Comparison of ENCODE assay signal across 8 cellular contexts in the genomic region with DNA sequence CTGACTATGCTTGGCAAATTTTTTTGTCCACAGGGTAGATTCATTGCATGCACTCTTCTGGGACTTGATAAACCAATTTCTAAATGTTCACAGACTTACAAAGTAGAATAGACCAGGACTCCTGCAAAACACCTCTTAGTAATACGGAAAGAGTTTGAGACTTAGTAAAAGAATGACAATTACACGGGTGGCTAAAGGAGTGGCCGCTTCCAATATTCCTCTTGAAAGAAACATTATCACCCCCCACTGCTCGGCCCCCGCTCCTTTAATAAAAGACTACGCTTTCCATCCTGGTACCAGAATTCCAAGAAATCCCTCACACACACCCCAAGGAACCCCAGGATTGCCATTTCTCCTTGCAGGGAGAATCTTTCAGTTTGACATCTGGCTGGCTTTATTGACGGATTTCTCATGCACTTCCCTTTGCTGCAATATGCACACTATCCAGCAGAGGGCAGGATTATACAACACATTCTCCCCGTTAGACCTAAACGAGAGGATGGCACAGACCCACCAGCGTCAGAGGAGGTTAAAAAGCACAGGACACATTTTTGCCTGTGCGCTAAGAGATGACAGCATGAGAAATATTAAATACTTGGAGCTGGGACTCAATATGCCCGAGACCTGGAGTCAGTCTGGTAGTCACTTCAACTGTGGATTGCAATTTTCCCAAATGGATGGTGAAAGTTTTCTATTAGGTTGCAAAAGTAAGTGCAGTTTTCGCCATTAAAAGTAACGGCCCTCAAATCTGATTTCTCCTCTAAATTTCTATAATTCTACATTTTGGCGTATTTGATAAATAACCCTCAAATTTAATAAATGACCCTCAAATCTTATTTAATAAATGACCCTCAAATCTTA. TPM values are rescaled to one million over a fixed set of nuclear protein-coding genes. Genes with fewer than 3 reads are reported as not detected.
DNase-seq lines count a peak whose midpoint lies in the region; ATAC-seq, FAIRE-seq and TF ChIP-seq lines count a peak whose summit lies in the region.

No MANE protein-coding gene starts in this region.

- CTCF ChIA-PET in activated CD8-positive, alpha-beta T cell treated with anti-CD3 and anti-CD28 coated beads, Interleukin-2, amount 10 ng/mL, durations not matched to agents 7 days and 5 days (lab: Charles Lee) = interaction anchor here (0.6 to 2.0 kb wide), 8 partner anchors 9 to 327 kb away, joined by 3 to 14 read pairs (median 4); no protein-coding TSS in a partner anchor
- CTCF ChIA-PET in H1 (lab: Charles Lee; ENCODE audit: partially characterized antibody) = interaction anchor here (0.6 to 4.7 kb wide), 38 partner anchors 9 to 431 kb away, joined by 3 to 50 read pairs (median 5); a partner anchor contains a TSS

- TF ChIP-seq CTCF in GM12873 (IDR thresholded peaks at IDR 0.05; ENCODE audit: insufficient read depth, low read depth, low read length, missing control alignments) = peak; percentile 85
- peak; percentile 44 to 95 (median 91) for TF ChIP-seq CTCF in H1 (IDR thresholded peaks at IDR 0.05; ENCODE audit: control extremely low read depth in 1 of 3, insufficient read depth in 1 of 3, low read depth in 1 of 3, low read length in 3 of 3)

- no peak overlapping the region for H3K18ac ChIP-seq in H1 (ENCODE audit: extremely low read depth, low read length)
- no peak overlapping the region for H3K18ac ChIP-seq in mesendoderm (ENCODE audit: low read length)

- intact Hi-C loops in posterior vena cava (cut with DNase I) = loop anchor here (5.0 to 10.0 kb wide), 2 partner anchors 297 to 329 kb away; no protein-coding TSS in a partner anchor

- FAIRE-seq in H1 (lab: Jason Lieb, UNC) = peak; percentile 100

- H3K4me3 ChIP-seq in H1 (ENCODE audit: extremely low read depth in 1 of 4, insufficient read depth in 2 of 4, low read depth in 3 of 4, low read length in 4 of 4) (no peak overlapping the region), mesendoderm (ENCODE audit: low read length) (no peak overlapping the region)

- no peaks in the 10 kb centered on the region for H3K27me3 Mint-ChIP-seq in activated CD8-positive, alpha-beta T cell treated with anti-CD3 and anti-CD28 coated beads, Interleukin-2, amount 10 ng/mL, durations not matched to agents 7 days and 5 days (ENCODE audit: low read depth)

- no peak overlapping the region for H2BK20ac ChIP-seq in H1 (ENCODE audit: low read length)

- no peak overlapping the region for H3K14ac ChIP-seq in H1 (ENCODE audit: insufficient read length)

- H2AK5ac ChIP-seq in H1 (ENCODE audit: low read depth, low read length) = no peak overlapping the region
- no peak overlapping the region for H2AK5ac ChIP-seq in mesendoderm (ENCODE audit: low read length)

- H2BK15ac ChIP-seq in H1 (ENCODE audit: low read length) = no peak overlapping the region
- no peak overlapping the region for H2BK15ac ChIP-seq in mesendoderm (replicated peaks; ENCODE audit: low read depth)

- H3K4me2 ChIP-seq in H1 (ENCODE audit: insufficient read depth in 1 of 2, low read depth in 2 of 2, low read length in 2 of 2) (no peak overlapping the region), mesendoderm (ENCODE audit: low read length) (no peak overlapping the region)

- no peak overlapping the region for H2BK12ac ChIP-seq in H1 (ENCODE audit: low read depth, low read length)

- H4K5ac ChIP-seq in H1 (ENCODE audit: insufficient read length, low read depth, low read length) = no peak overlapping the region
- H4K5ac ChIP-seq in mesendoderm (ENCODE audit: low read length) = no peak overlapping the region

- H3K27ac ChIP-seq in H1 (ENCODE audit: low read depth, low read length) (no peak overlapping the region), mesendoderm (ENCODE audit: low read depth, low read length) (no peak overlapping the region)

- H3K4me1 ChIP-seq in H1 (replicated peaks in 1 of 4; ENCODE audit: control insufficient read depth in 3 of 4, insufficient read depth in 4 of 4, low read length in 3 of 4) (no peaks in the 10 kb centered on the region; a peak in 1 of 7 replicates), mesendoderm (ENCODE audit: control insufficient read depth, low read depth, low read length) (no peaks in the 10 kb centered on the region)

- no peaks in the 10 kb centered on the region for H3K79me1 ChIP-seq in H1 (ENCODE audit: low read depth, low read length)
- H3K79me1 ChIP-seq in mesendoderm (ENCODE audit: low read length) = no peaks in the 10 kb centered on the region

- TF ChIP-seq EP300 in H1 (IDR thresholded peaks at IDR 0.05; ENCODE audit: borderline replicate concordance in 1 of 2, low read depth in 2 of 2, low read length in 2 of 2) = no peak

- no peaks in the 10 kb centered on the region for H3K4me1 Mint-ChIP-seq in activated CD8-positive, alpha-beta T cell treated with anti-CD3 and anti-CD28 coated beads, Interleukin-2, amount 10 ng/mL, durations not matched to agents 7 days and 5 days (ENCODE audit: low read depth)

- H3K27me3 ChIP-seq in H1 (replicated peaks in 1 of 4; ENCODE audit: control insufficient read depth in 3 of 4, extremely low read depth in 1 of 4, insufficient read depth in 3 of 4, low read length in 3 of 4) = peaks cover 0 to 1% (median 0%) of the 10 kb centered on the region in 4 experiments; a peak in 1 of 7 replicates
- H3K27me3 ChIP-seq in mesendoderm (ENCODE audit: insufficient read depth, low read length, poor library complexity) = no peaks in the 10 kb centered on the region

- H3K9me3 ChIP-seq in H1 (ENCODE audit: insufficient read depth in 2 of 2, low read depth in 1 of 2, low read length in 1 of 2) = no peaks in the 10 kb centered on the region; a peak in 1 of 4 replicates

- H2AFZ ChIP-seq in H1 (ENCODE audit: low read length) = no peak overlapping the region

- DNase-seq in NCI-H82 treated with DMSO at 0.1 percent for 48 hours (lab: John Stamatoyannopoulos, UW; ENCODE audit: unreplicated experiment) = peak; percentile 75
- DNase-seq in activated CD8-positive, alpha-beta T cell treated with anti-CD3 and anti-CD28 coated beads, Interleukin-2, amount 10 ng/mL, durations not matched to agents 7 days and 5 days = peak; percentile 72
- peak; percentile 29 to 87 for DNase-seq in H1 (ENCODE audit: low read depth in 1 of 2, low spot score in 2 of 2)
- DNase-seq in mesendoderm = peak; percentile 82
- DNase-seq in stimulated activated CD8-positive, alpha-beta memory T cell treated with anti-CD3 and anti-CD28 coated beads, Interleukin-4, amount 100 ng/mL, for 1 hour (ENCODE audit: low read depth in 2 of 2, low spot score in 1 of 2) = peak; percentile 8 to 24
- DNase-seq in posterior vena cava (ENCODE audit: low spot score) = no peak

- H4K20me1 ChIP-seq in H1 (replicated peaks in 1 of 2; ENCODE audit: control insufficient read depth in 1 of 2, insufficient read depth in 2 of 2, low read length in 2 of 2) = no peaks in the 10 kb centered on the region

- no peak for TF ChIP-seq POLR2A in H1 (IDR thresholded peaks at IDR 0.05; ENCODE audit: control extremely low read depth in 1 of 2, low read depth in 2 of 2, low read length in 2 of 2)

- no peak overlapping the region for H3K4me3 Mint-ChIP-seq in activated CD8-positive, alpha-beta T cell treated with anti-CD3 and anti-CD28 coated beads, Interleukin-2, amount 10 ng/mL, durations not matched to agents 7 days and 5 days

- H4K8ac ChIP-seq in H1 (ENCODE audit: extremely low read depth, insufficient read depth, low read length) (no peak overlapping the region), mesendoderm (ENCODE audit: low read depth, low read length) (no peak overlapping the region)

- WGBS in H1 (ENCODE audit: extremely low coverage in 1 of 2, insufficient coverage in 1 of 2, insufficient read length in 1 of 2, insufficient replicate concordance in 2 of 2, low coverage in 1 of 2, low lambda C conversion rate in 2 of 2, missing lambda C conversion rate in 1 of 2), 2 experiments = 39% methylated on average over 15 of the region's 15 CpGs; no CpG with 5 or more reads in 1 of the 2 experiments
- 100% methylated on average over 1 of the region's 15 CpGs for WGBS in mesendoderm (ENCODE audit: extremely low coverage, insufficient coverage, low lambda C conversion rate)

- H3K79me2 ChIP-seq in H1 (ENCODE audit: control insufficient read depth in 1 of 2, insufficient read depth in 2 of 2, low read length in 2 of 2) = no peaks in the 10 kb centered on the region
- H3K79me2 ChIP-seq in mesendoderm (ENCODE audit: control insufficient read depth, insufficient read depth, low read length) = no peaks in the 10 kb centered on the region

- peak; percentile 58 for ATAC-seq in HG03280 (IDR thresholded peaks at IDR 0.05; ENCODE audit: unreplicated experiment)
- peak; percentile 58 for ATAC-seq in activated CD8-positive, alpha-beta T cell treated with anti-CD3 and anti-CD28 coated beads, Interleukin-2, amount 10 ng/mL, durations not matched to agents 7 days and 5 days

- H3K23me2 ChIP-seq in H1 (ENCODE audit: low read depth, low read length) = no peaks in the 10 kb centered on the region

- no peak overlapping the region for H3K27ac Mint-ChIP-seq in activated CD8-positive, alpha-beta T cell treated with anti-CD3 and anti-CD28 coated beads, Interleukin-2, amount 10 ng/mL, durations not matched to agents 7 days and 5 days

- peak; percentile 99 to 100 for TF ChIP-seq RAD21 in H1 (IDR thresholded peaks at IDR 0.05 in 1 of 2, conservative IDR thresholded peaks at IDR 0.05 in 1 of 2; ENCODE audit: low read depth in 2 of 2, low read length in 2 of 2)

- no peak overlapping the region for H2BK120ac ChIP-seq in H1 (replicated peaks; ENCODE audit: low read depth, low read length)
- H2BK120ac ChIP-seq in mesendoderm (ENCODE audit: low read depth, low read length) = no peak overlapping the region

- H3K23ac ChIP-seq in H1 (ENCODE audit: insufficient read length) (no peak overlapping the region), mesendoderm (ENCODE audit: low read length) (no peak overlapping the region)

- POLR2A ChIA-PET in activated CD8-positive, alpha-beta T cell treated with anti-CD3 and anti-CD28 coated beads, Interleukin-2, amount 10 ng/mL, durations not matched to agents 7 days and 5 days (lab: Charles Lee) = no interaction called here
- POLR2A ChIA-PET in H1 (lab: Charles Lee; ENCODE audit: partially characterized antibody) = no interaction called here

- H3K36me3 ChIP-seq in H1 (ENCODE audit: control insufficient read depth in 2 of 4, insufficient read depth in 4 of 4, low read length in 3 of 4) (no peaks in the 10 kb centered on the region), mesendoderm (ENCODE audit: control insufficient read depth, insufficient read depth, low read length) (no peaks in the 10 kb centered on the region)

- no peak overlapping the region for H3K4ac ChIP-seq in H1 (replicated peaks; ENCODE audit: insufficient read length, low read depth, low read length)
- H3K4ac ChIP-seq in mesendoderm (ENCODE audit: low read depth, low read length) = no peak overlapping the region

- H3K36me3 Mint-ChIP-seq in activated CD8-positive, alpha-beta T cell treated with anti-CD3 and anti-CD28 coated beads, Interleukin-2, amount 10 ng/mL, durations not matched to agents 7 days and 5 days (ENCODE audit: low read depth) = no peaks in the 10 kb centered on the region

- no peaks in the 10 kb centered on the region for H3K9me3 Mint-ChIP-seq in activated CD8-positive, alpha-beta T cell treated with anti-CD3 and anti-CD28 coated beads, Interleukin-2, amount 10 ng/mL, durations not matched to agents 7 days and 5 days (ENCODE audit: insufficient read depth)

- H2BK5ac ChIP-seq in H1 (ENCODE audit: low read depth, low read length) (no peak overlapping the region), mesendoderm (ENCODE audit: low read length) (no peak overlapping the region)

- no peak overlapping the region for H3K56ac ChIP-seq in H1 (replicated peaks; ENCODE audit: insufficient read length, low read depth, low read length)
- no peak overlapping the region for H3K56ac ChIP-seq in mesendoderm (ENCODE audit: low read length)

- no peak overlapping the region for H3K9ac ChIP-seq in H1 (replicated peaks in 1 of 4; ENCODE audit: extremely low read depth in 1 of 4, low read depth in 3 of 4, low read length in 3 of 4)
- H3K9ac ChIP-seq in mesendoderm (ENCODE audit: low read length) = no peak overlapping the region

- no peak overlapping the region for H4K91ac ChIP-seq in H1 (replicated peaks; ENCODE audit: insufficient read length, low read length)

RNA-seq across cellular contexts. Expression of a gene that starts 46.6 kb away (rescaled TPM):
- 1 to 10 TPM; 2.5 to 3.0 TPM for total RNA-seq in activated CD8-positive, alpha-beta T cell treated with anti-CD3 and anti-CD28 coated beads, Interleukin-2, amount 10 ng/mL, durations not matched to agents 7 days and 5 days
- 8.8 and 9.9 TPM in 2 replicates for total RNA-seq in H1 (2021; fragmentation: NEBNext Ultra II Directional; extraction: Animal tissue kit (Norgen Biotek cat#: 25700))
- polyA plus RNA-seq in H1 (2011; rRNA removed) = 13.7 and 19.7 TPM in 2 replicates
- 21.5 TPM for polyA plus RNA-seq in H1 (2011; cell fraction: cytosol; rRNA removed)
- 15.0 TPM for polyA plus RNA-seq in H1 (2011; cell fraction: nucleus; rRNA removed)
- polyA plus RNA-seq in H1 (2012, experiment 1 of 2) = 9.7 to 12.8 TPM (median 12.6 TPM) in 4 replicates
- polyA plus RNA-seq in H1 (2012, experiment 2 of 2) = 4.0 TPM
- polyA plus RNA-seq in H1 (2013, experiment 1 of 2) = 9.6 TPM
- 10.7 TPM for polyA plus RNA-seq in H1 (2013, experiment 2 of 2)
- polyA minus RNA-seq in H1 (2011; rRNA and poly(A)+ RNA removed) = 14.2 and 16.1 TPM in 2 replicates
- polyA minus RNA-seq in H1 (2011; cell fraction: cytosol; rRNA and poly(A)+ RNA removed) = 10.3 TPM
- 9.3 TPM for polyA minus RNA-seq in H1 (2011; cell fraction: nucleus; rRNA and poly(A)+ RNA removed)
- 6.0 TPM for polyA plus RNA-seq in mesendoderm (2013, experiment 1 of 2)
- polyA plus RNA-seq in mesendoderm (2013, experiment 2 of 2) = 6.0 TPM
- total RNA-seq in posterior vena cava = 1 to 10 TPM; 3.7 to 5.6 TPM
